Comparison of ENCODE assay signal across 16 cellular contexts in genomic region chr1:119651133-119651532, GRCh38.
"Had no signal": no experiment of that assay in that cellular context is flagged by ENCODE, and none has a peak within 500 bp of the region (broad histone marks: within the 10 kb centered on the region; RNA-seq: fewer than 3 reads in every experiment).

No MANE protein-coding gene starts in this region.

- H3K27ac ChIP-seq: foreskin keratinocyte, parathyroid adenoma, prostate gland, right lobe of liver, spleen had no signal

- H3K36me3 Mint-ChIP-seq: mesothelial cell of epicardium, natural killer cell had no signal

- H3K36me3 ChIP-seq: prostate gland, right lobe of liver, spleen had no signal

- H3K9ac ChIP-seq: parathyroid adenoma had no signal

- DNase-seq: cortex of kidney; dorsolateral prefrontal cortex; effector CD8-positive, alpha-beta T cell; natural killer cell; right lobe of liver; spleen; stimulated activated CD4-positive, alpha-beta T cell treated with anti-CD3 and anti-CD28 coated beads, Interleukin-15, amount 100 ng/mL, for 24 hours; stimulated activated CD4-positive, alpha-beta T cell treated with anti-CD3 and anti-CD28 coated beads, Interleukin-1b, Interleukin-23, amount 100 ng/mL, for 48 hours; stimulated activated CD4-positive, alpha-beta T cell treated with anti-CD3 and anti-CD28 coated beads, Interleukin-4, amount 100 ng/mL, for 24 hours; stimulated activated naive CD4-positive, alpha-beta T cell treated with Interleukin-2 at 50 U/mL for 16 hours had no signal

- H3K4me1 ChIP-seq: parathyroid adenoma, prostate gland had no signal

- H3K4me3 ChIP-seq: dorsolateral prefrontal cortex, prostate gland, right lobe of liver, spleen had no signal

- H3K27me3 ChIP-seq: foreskin keratinocyte, right lobe of liver had no signal

- H2AFZ ChIP-seq: parathyroid adenoma had no signal

- H3K27ac Mint-ChIP-seq: mesothelial cell of epicardium, natural killer cell had no signal

- H3K4me3 Mint-ChIP-seq: central memory CD8-positive, alpha-beta T cell; mesothelial cell of epicardium had no signal

- H3K9me3 Mint-ChIP-seq: central memory CD8-positive, alpha-beta T cell; mesothelial cell of epicardium had no signal

- ATAC-seq: foreskin keratinocyte, left lobe of liver, natural killer cell, right lobe of liver had no signal

- H3K9me3 ChIP-seq: prostate gland, right lobe of liver, spleen had no signal
